In the genomic region with DNA sequence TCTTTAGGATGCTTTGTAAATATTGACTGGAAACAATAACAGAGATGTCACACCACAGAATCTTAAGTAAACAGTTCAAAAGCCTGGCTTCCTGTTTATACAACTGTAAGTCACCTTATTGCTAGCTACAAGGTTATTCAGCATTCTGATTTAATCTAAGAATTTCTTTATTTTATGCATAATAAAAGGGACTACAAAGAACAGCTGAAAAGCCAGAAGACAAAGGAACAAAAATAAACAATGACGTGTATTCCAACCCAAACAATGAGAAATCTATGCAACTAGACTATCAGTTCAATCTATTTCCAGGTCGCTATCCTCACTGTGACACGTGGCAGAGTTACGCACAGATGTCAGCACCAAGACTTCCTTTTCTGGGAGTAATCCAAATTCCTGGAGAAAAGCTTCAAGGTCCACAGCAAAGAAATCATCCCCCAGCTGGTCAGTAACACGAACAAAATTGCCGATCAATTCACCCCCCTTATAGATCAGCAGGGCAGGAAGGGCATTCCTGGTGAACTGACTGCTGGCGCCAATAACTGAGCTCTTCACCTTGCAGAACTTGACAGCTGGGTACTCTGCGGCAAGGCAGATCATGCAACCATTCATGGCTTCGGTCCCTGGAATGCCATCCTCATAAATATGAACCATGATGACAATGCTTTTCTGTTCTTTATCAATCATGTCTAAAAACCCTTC, we compare ENCODE assay signal across 14 cellular contexts. TPM values are rescaled to one million over a fixed set of nuclear protein-coding genes. Genes with fewer than 3 reads are reported as not detected.
A peak's percentile ranks its signal among the peaks of the same experiment; 100 is the strongest.
DNase-seq lines count a peak whose midpoint lies in the region; ATAC-seq and TF ChIP-seq lines count a peak whose summit lies in the region.
"Had no signal": no experiment of that assay in that cellular context is flagged by ENCODE, and none has a peak within 500 bp of the region (broad histone marks: within the 10 kb centered on the region; RNA-seq: fewer than 3 reads in every experiment).

No MANE protein-coding gene starts in this region.

- no TSS peak for BruUV-seq in PC-3 (replicated peaks; lab: Mats Ljungman, UMichigan)

- CTCF ChIA-PET in CD8-positive, alpha-beta T cell (lab: Charles Lee), result interaction anchor here (1.0 to 1.5 kb wide), 3 partner anchors 9 to 320 kb away, joined by 3 to 4 read pairs (median 3); a partner anchor contains a TSS
- CTCF ChIA-PET in PC-3 (lab: Charles Lee), result interaction anchor here (0.6 kb wide), 1 partner anchor 302 kb away, joined by 3 read pairs; no protein-coding TSS in a partner anchor

- 57% methylated on average over 9 of the region's 9 CpGs for WGBS in esophagus muscularis mucosa
- 93 to 94% methylated on average over 6 to 9 of the region's 9 CpGs for WGBS in endodermal cell (ENCODE audit: insufficient coverage in 1 of 2, insufficient read length in 1 of 2), 2 experiments

- no peaks in the 10 kb centered on the region for H3K9me2 ChIP-seq in PC-3 (replicated peaks; ENCODE audit: low read length)

- peaks cover 64% of the 10 kb centered on the region for H3K36me3 Mint-ChIP-seq in CD8-positive, alpha-beta T cell
- H3K36me3 Mint-ChIP-seq in endodermal cell (ENCODE audit: low read depth), result peaks cover 59% of the 10 kb centered on the region

- H3K9ac ChIP-seq in PC-3 (ENCODE audit: low read length) (no peak overlapping the region), endodermal cell (ENCODE audit: extremely low read depth, low read length, poor library complexity, severe bottlenecking) (no peak overlapping the region)

- H3K4me1 Mint-ChIP-seq in CD8-positive, alpha-beta T cell (ENCODE audit: low read depth), result peaks cover 65% of the 10 kb centered on the region
- H3K4me1 Mint-ChIP-seq in endodermal cell, result peaks cover 18% of the 10 kb centered on the region

- H3K36me3 ChIP-seq in CD8-positive, alpha-beta T cell (ENCODE audit: insufficient read depth, low read length), result peaks cover 23% of the 10 kb centered on the region
- H3K36me3 ChIP-seq in PC-3 (ENCODE audit: low read depth, low read length) (peaks cover 4% of the 10 kb centered on the region; the same call in 1 of the 2 replicates), esophagus muscularis mucosa (peaks cover 11 to 70% (median 45%) of the 10 kb centered on the region in 4 donors), endodermal cell (ENCODE audit: control insufficient read depth, insufficient read depth, low read length) (peaks cover 83% of the 10 kb centered on the region)

- peaks cover 22% of the 10 kb centered on the region for H3K4me1 ChIP-seq in CD8-positive, alpha-beta T cell (ENCODE audit: insufficient read depth, low read length)
- H3K4me1 ChIP-seq in PC-3 (ENCODE audit: insufficient read depth, low read length) (peaks cover 16% of the 10 kb centered on the region), esophagus muscularis mucosa (peaks cover 12 to 53% (median 29%) of the 10 kb centered on the region in 4 donors), endodermal cell (ENCODE audit: control insufficient read depth, insufficient read depth, low read length) (peaks cover 3% of the 10 kb centered on the region)

- POLR2A ChIA-PET in CD8-positive, alpha-beta T cell (lab: Charles Lee), result interaction anchor here (1.5 kb wide), 1 partner anchor 8 kb away, joined by 5 read pairs; a partner anchor contains a TSS
- POLR2A ChIA-PET in PC-3 (lab: Charles Lee; ENCODE audit: unreplicated experiment), result no interaction called here

- H3K27ac Mint-ChIP-seq in CD8-positive, alpha-beta T cell, result peak overlapping the region; percentile 73
- H3K27ac Mint-ChIP-seq in endodermal cell, result no peak overlapping the region

- no peak for TF ChIP-seq POLR2A in esophagus muscularis mucosa (IDR thresholded peaks at IDR 0.05; ENCODE audit: low read depth)

- ATAC-seq in CD8-positive, alpha-beta T cell, result no peak
- ATAC-seq in PC-3 (peak; percentile 85), omental fat pad (ENCODE audit: low FRiP score) (no peak)

- peak overlapping the region; percentile 26; the same call in 1 of the 2 replicates for H3K4me2 ChIP-seq in PC-3 (ENCODE audit: low read length)

- H3K27me3 ChIP-seq in CD8-positive, alpha-beta T cell (ENCODE audit: insufficient read depth, low read length), result no peaks in the 10 kb centered on the region
- H3K27me3 ChIP-seq in PC-3 (ENCODE audit: low read length), result no peaks in the 10 kb centered on the region
- no peaks in the 10 kb centered on the region for H3K27me3 ChIP-seq in esophagus muscularis mucosa
- no peaks in the 10 kb centered on the region for H3K27me3 ChIP-seq in endodermal cell (ENCODE audit: control insufficient read depth, insufficient read depth, low read length, poor library complexity, severe bottlenecking)

- no peak overlapping the region for H3K4me3 Mint-ChIP-seq in CD8-positive, alpha-beta T cell
- H3K4me3 Mint-ChIP-seq in endodermal cell, result no peak overlapping the region

- H2AFZ ChIP-seq in PC-3 (ENCODE audit: low read length), result no peak overlapping the region

- no peak overlapping the region for H3K27ac ChIP-seq in CD8-positive, alpha-beta T cell (ENCODE audit: low read depth, low read length)
- H3K27ac ChIP-seq in PC-3 (ENCODE audit: low read length) (peak overlapping the region; percentile 37), esophagus muscularis mucosa (replicated peaks in 1 of 4) (peak overlapping the region; percentile 6 to 44 (median 10)), endodermal cell (ENCODE audit: low read depth, low read length) (no peak overlapping the region)
- H3K27ac ChIP-seq: thoracic aorta had no signal

- no peak for TF ChIP-seq CTCF in CD8-positive, alpha-beta T cell (IDR thresholded peaks at IDR 0.05)
- TF ChIP-seq CTCF in PC-3 (conservative IDR thresholded peaks at IDR 0.05; ENCODE audit: low read depth, low read length) (no peak), esophagus muscularis mucosa (IDR thresholded peaks at IDR 0.05) (no peak), endodermal cell (conservative IDR thresholded peaks at IDR 0.05) (no peak), omental fat pad (IDR thresholded peaks at IDR 0.05) (no peak)

- H3F3A ChIP-seq in PC-3 (ENCODE audit: low read length, unreplicated experiment), result no peaks in the 10 kb centered on the region

- TF ChIP-seq EP300 in esophagus muscularis mucosa (IDR thresholded peaks at IDR 0.05), result no peak

- H3K79me2 ChIP-seq in PC-3 (ENCODE audit: low read length), result peaks cover 10% of the 10 kb centered on the region

- no peak for DNase-seq in CD8-positive, alpha-beta T cell
- DNase-seq in PC-3 (peak; percentile 39), esophagus muscularis mucosa (ENCODE audit: extremely low spot score) (no peak), pons (ENCODE audit: low spot score) (peak; percentile 76), endodermal cell (no peak), NOMO-1 (lab: John Stamatoyannopoulos, UW; ENCODE audit: unreplicated experiment in 2 of 2) (no peak), NCI-H524 (lab: John Stamatoyannopoulos, UW) (no peak), omental fat pad (ENCODE audit: low spot score) (no peak)
- DNase-seq: activated CD8-positive, alpha-beta memory T cell treated with anti-CD3 and anti-CD28 coated beads for 24 hours; DMS 273 treated with DMSO at 0.1 percent for 48 hours; NCI-H446; stimulated activated CD4-positive, alpha-beta T cell treated with anti-CD3 and anti-CD28 coated beads, Interleukin-2, amount 100 ng/mL, for 24 hours had no signal

- H4K20me1 ChIP-seq in PC-3 (ENCODE audit: low read length), result 0 out of 2 replicates have a peak, but pooled peaks cover 10% of the 10 kb centered on the region

- intact Hi-C loops in CD8-positive, alpha-beta T cell (cut with DNase I, micrococcal nuclease), result loop anchor here (10.0 kb wide), 3 partner anchors 175 to 1595 kb away; a partner anchor contains a TSS
- intact Hi-C loops in PC-3 (cut with micrococcal nuclease), result no loop called here
- intact Hi-C loops in esophagus muscularis mucosa (cut with DNase I), result loop anchor here (10.0 kb wide), 2 partner anchors 555 to 725 kb away; a partner anchor contains a TSS

- no peak overlapping the region for H3K4me3 ChIP-seq in CD8-positive, alpha-beta T cell (ENCODE audit: low read depth, low read length)
- H3K4me3 ChIP-seq in PC-3 (ENCODE audit: low read length) (no peak overlapping the region), esophagus muscularis mucosa (no peak overlapping the region), endodermal cell (ENCODE audit: low read length) (no peak overlapping the region)
- H3K4me3 ChIP-seq: thoracic aorta had no signal

- no peaks in the 10 kb centered on the region for H3K9me3 ChIP-seq in CD8-positive, alpha-beta T cell (ENCODE audit: low read length)
- no peaks in the 10 kb centered on the region for H3K9me3 ChIP-seq in PC-3 (ENCODE audit: low read length)
- no peaks in the 10 kb centered on the region for H3K9me3 ChIP-seq in esophagus muscularis mucosa
- no peaks in the 10 kb centered on the region for H3K9me3 ChIP-seq in endodermal cell (ENCODE audit: control insufficient read depth, low read length)
- H3K9me3 ChIP-seq: thoracic aorta had no signal

- H3K27me3 Mint-ChIP-seq in CD8-positive, alpha-beta T cell (ENCODE audit: low read depth), result no peaks in the 10 kb centered on the region
- H3K27me3 Mint-ChIP-seq in endodermal cell (ENCODE audit: insufficient read depth), result no peaks in the 10 kb centered on the region

- no peaks in the 10 kb centered on the region for H3K9me3 Mint-ChIP-seq in CD8-positive, alpha-beta T cell
- no peaks in the 10 kb centered on the region for H3K9me3 Mint-ChIP-seq in endodermal cell

RNA-seq across cellular contexts. Expression of a gene that starts 8.4 kb away (rescaled TPM):
- total RNA-seq in CD8-positive, alpha-beta T cell, result 10 to 100 TPM; 27.5 to 29.2 TPM
- total RNA-seq in PC-3 (2014; rRNA removed), result 13.9 and 16.3 TPM in 2 replicates
- 10 to 100 TPM; 12.5 to 18.7 (median 15.7) TPM for total RNA-seq in esophagus muscularis mucosa
- 10 to 100 TPM; 26.3 to 28.6 TPM for total RNA-seq in endodermal cell
- 24.6 TPM for polyA plus RNA-seq in endodermal cell (2013, experiment 1 of 2)
- polyA plus RNA-seq in endodermal cell (2013, experiment 2 of 2), result 25.5 TPM
- 10 to 100 TPM; 10.8 to 23.5 (median 13.7) TPM for total RNA-seq in omental fat pad

RNA-seq across cellular contexts. Expression of a gene that starts 20.0 kb away (rescaled TPM):
- not detected for total RNA-seq in CD8-positive, alpha-beta T cell
- total RNA-seq in PC-3 (2014; rRNA removed), result not detected in 2 replicates
- total RNA-seq in esophagus muscularis mucosa, result not detected
- total RNA-seq in endodermal cell, result not detected
- polyA plus RNA-seq in endodermal cell (2013, experiment 1 of 2), result not detected
- not detected for polyA plus RNA-seq in endodermal cell (2013, experiment 2 of 2)
- total RNA-seq in omental fat pad, result not detected
- total RNA-seq: myocyte, thoracic aorta had no signal

RNA-seq across cellular contexts. Expression of a gene that starts 31.2 kb away (rescaled TPM):
- not detected for total RNA-seq in CD8-positive, alpha-beta T cell
- total RNA-seq in PC-3 (2014; rRNA removed), result not detected in 2 replicates
- not detected for total RNA-seq in esophagus muscularis mucosa
- total RNA-seq in endodermal cell, result not detected
- polyA plus RNA-seq in endodermal cell (2013, experiment 1 of 2), result not detected
- not detected for polyA plus RNA-seq in endodermal cell (2013, experiment 2 of 2)
- total RNA-seq in omental fat pad, result not detected
- total RNA-seq: myocyte, thoracic aorta had no signal

Comparison
In these comparisons a context has a peak if more than half of its experiments do, and no peak if none do; other contexts are left out.
1. DNase-seq: peak in PC-3 (single experiment) and pons (single experiment); none in CD8-positive, alpha-beta T cell (0 of 7), esophagus muscularis mucosa (single experiment), endodermal cell (single experiment), NOMO-1 (0 of 2), NCI-H524 (0 of 2) and omental fat pad (single experiment).
2. H3K27ac ChIP-seq: peak in PC-3 (single experiment) and esophagus muscularis mucosa (4 of 4); none in CD8-positive, alpha-beta T cell (single experiment) and endodermal cell (single experiment).